ENCODE assay signal across 13 cellular contexts in the genomic region with DNA sequence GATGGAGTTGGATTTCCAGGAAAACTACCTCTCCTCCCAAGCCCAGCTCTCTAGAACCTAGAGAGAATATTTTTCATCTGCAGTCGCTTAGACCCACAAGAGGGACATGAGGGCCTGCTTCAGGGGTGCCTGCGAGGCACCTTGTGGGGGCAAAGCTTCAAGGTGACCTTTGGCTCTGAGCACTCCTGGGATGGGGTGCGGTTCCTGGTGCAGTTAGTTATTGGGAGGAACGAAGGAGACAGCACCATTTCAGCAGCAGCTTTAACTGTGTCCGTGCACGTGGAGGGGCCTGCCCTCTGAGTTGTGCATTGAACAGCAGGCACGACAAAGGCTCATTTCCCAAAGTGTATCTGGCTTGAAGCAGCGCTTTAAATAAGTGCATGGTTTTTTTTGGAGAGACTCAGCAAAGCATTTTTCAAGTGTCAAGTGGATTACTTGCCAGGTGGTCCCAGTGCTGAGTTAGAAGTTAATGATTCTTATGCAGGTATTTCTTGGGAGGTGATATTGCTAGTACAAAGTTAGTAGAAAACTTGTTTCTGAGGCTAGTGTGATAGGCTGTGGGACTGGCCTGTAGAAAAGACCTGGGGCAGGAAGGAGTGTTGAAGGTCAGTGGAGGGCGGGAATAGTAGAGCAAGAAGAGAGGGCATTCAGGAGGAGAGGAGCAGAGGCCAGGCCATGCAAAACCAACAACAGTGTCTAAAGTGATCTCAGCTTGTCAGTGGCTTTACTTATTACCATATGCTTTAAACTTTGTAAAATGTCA. TPM values are rescaled to one million over a fixed set of nuclear protein-coding genes. Genes with fewer than 3 reads are reported as not detected.
A peak's percentile ranks its signal among the peaks of the same experiment; 100 is the strongest.
DNase-seq lines count a peak whose midpoint lies in the region; ATAC-seq and TF ChIP-seq lines count a peak whose summit lies in the region.
"Had no signal": no experiment of that assay in that cellular context is flagged by ENCODE, and none has a peak within 500 bp of the region (broad histone marks: within the 10 kb centered on the region; RNA-seq: fewer than 3 reads in every experiment).

No MANE protein-coding gene starts in this region.

- peaks cover 61% of the 10 kb centered on the region for H3K4me1 Mint-ChIP-seq in WTC11
- H3K4me1 Mint-ChIP-seq in immature natural killer cell, result peaks cover 78 to 85% of the 10 kb centered on the region in 2 donors
- peaks cover 68% of the 10 kb centered on the region for H3K4me1 Mint-ChIP-seq in type B pancreatic cell (ENCODE audit: unreplicated experiment)

- H3K9me3 ChIP-seq in right atrium auricular region, result no peaks in the 10 kb centered on the region
- H3K9me3 ChIP-seq in Peyer's patch, result no peaks in the 10 kb centered on the region
- H3K9me3 ChIP-seq: BE2C had no signal

- H3K27ac Mint-ChIP-seq in WTC11, result peak overlapping the region; percentile 57
- peak overlapping the region; percentile 62 to 98 (median 82) for H3K27ac Mint-ChIP-seq in immature natural killer cell
- peak overlapping the region; percentile 43 for H3K27ac Mint-ChIP-seq in type B pancreatic cell

- TF ChIP-seq CTCF in right atrium auricular region (IDR thresholded peaks at IDR 0.05) (no peak), WTC11 (IDR thresholded peaks at IDR 0.05) (no peak), type B pancreatic cell (conservative IDR thresholded peaks at IDR 0.05) (no peak), Peyer's patch (IDR thresholded peaks at IDR 0.05) (no peak)

- H3K9me3 Mint-ChIP-seq in WTC11 (no peaks in the 10 kb centered on the region), immature natural killer cell (no peaks in the 10 kb centered on the region), type B pancreatic cell (no peaks in the 10 kb centered on the region)

- intact Hi-C loops in left ventricle myocardium superior (cut with micrococcal nuclease), result loop anchor here (10.0 kb wide), 1 partner anchor 62 kb away; no protein-coding TSS in a partner anchor

- H3K4me3 ChIP-seq in right atrium auricular region (no peak overlapping the region), Peyer's patch (no peak overlapping the region)

- no peak for DNase-seq in left ventricle myocardium superior
- no peak for DNase-seq in right atrium auricular region (ENCODE audit: low spot score)
- no peak for DNase-seq in WTC11 (ENCODE audit: low spot score)
- DNase-seq in immature natural killer cell, result no peak
- no peak for DNase-seq in type B pancreatic cell (ENCODE audit: extremely low spot score, unreplicated experiment)
- DNase-seq in Peyer's patch, result no peak
- DNase-seq in NCI-H2081 treated with DMSO at 0.1 percent for 48 hours (lab: John Stamatoyannopoulos, UW), result no peak
- DNase-seq in NCI-H2227 (lab: John Stamatoyannopoulos, UW; ENCODE audit: unreplicated experiment), result no peak
- DNase-seq: BE2C, caudate nucleus, Karpas-422, NCI-H2107, retina had no signal

- TF ChIP-seq POLR2A in Peyer's patch (IDR thresholded peaks at IDR 0.05), result no peak

- H3K27me3 Mint-ChIP-seq in WTC11 (ENCODE audit: low read depth) (no peaks in the 10 kb centered on the region), immature natural killer cell (ENCODE audit: low read depth in 3 of 3) (peaks cover 7 to 23% (median 8%) of the 10 kb centered on the region in 3 donors), type B pancreatic cell (peaks cover 6% of the 10 kb centered on the region)

- peaks cover 0 to 58% of the 10 kb centered on the region in 2 donors for H3K4me1 ChIP-seq in right atrium auricular region
- peaks cover 0 to 38% (median 7%) of the 10 kb centered on the region in 4 donors for H3K4me1 ChIP-seq in Peyer's patch
- H3K4me1 ChIP-seq: BE2C had no signal

- ATAC-seq in left ventricle myocardium superior (peak; percentile 14), WTC11 (peak; percentile 16)

- no peaks in the 10 kb centered on the region for H3K27me3 ChIP-seq in right atrium auricular region
- no peaks in the 10 kb centered on the region for H3K27me3 ChIP-seq in Peyer's patch
- H3K27me3 ChIP-seq: BE2C had no signal

- H3K4me3 Mint-ChIP-seq in WTC11 (no peak overlapping the region), immature natural killer cell (peak overlapping the region; percentile 28 to 98 (median 66)), type B pancreatic cell (peak overlapping the region; percentile 50)

- H3K36me3 Mint-ChIP-seq in WTC11, result no peaks in the 10 kb centered on the region
- peaks cover 0 to 4% (median 0%) of the 10 kb centered on the region in 3 donors for H3K36me3 Mint-ChIP-seq in immature natural killer cell
- H3K36me3 Mint-ChIP-seq in type B pancreatic cell, result peaks cover 9% of the 10 kb centered on the region

- POLR2A ChIA-PET in WTC11 (lab: Charles Lee), result no interaction called here

- H3K36me3 ChIP-seq in right atrium auricular region (no peaks in the 10 kb centered on the region), Peyer's patch (no peaks in the 10 kb centered on the region)
- H3K36me3 ChIP-seq: BE2C had no signal

- no peak overlapping the region for H3K27ac ChIP-seq in right atrium auricular region
- peak overlapping the region in 1 of 4 donors; percentile 4 for H3K27ac ChIP-seq in Peyer's patch

- CTCF ChIA-PET in WTC11 (lab: Charles Lee), result no interaction called here

TF ChIP-seq in WTC11, 78 proteins besides CTCF, POLR2A, EP300 and RAD21:
- TF ChIP-seq EMX1 (CRISPR knock-in tag; IDR thresholded peaks at IDR 0.05) (no peak), GABPB1 (CRISPR knock-in tag; IDR thresholded peaks at IDR 0.05) (0 out of 2 replicates have a peak, but pooled peaks have one; percentile 17), ESRRA (CRISPR knock-in tag; IDR thresholded peaks at IDR 0.05; ENCODE audit: borderline replicate concordance) (peak; percentile 39; the same call in 1 of the 2 replicates), ZBTB21 (CRISPR knock-in tag; IDR thresholded peaks at IDR 0.05; ENCODE audit: borderline replicate concordance) (no peak)

RNA-seq across cellular contexts. Expression of a gene that starts 3.8 kb away (rescaled TPM):
- total RNA-seq in left ventricle myocardium superior, result 68.4 TPM
- 10 to 100 TPM; 47.9 to 48.9 TPM for total RNA-seq in right atrium auricular region
- total RNA-seq in WTC11 (2021), result 59.4 to 75.3 TPM (median 62.3 TPM) in 3 replicates
- 10 to 100 TPM; 17.2 to 54.9 (median 21.4) TPM for polyA plus RNA-seq in immature natural killer cell
- 79.8 and 95.5 TPM in 2 replicates for total RNA-seq in type B pancreatic cell (ENCODE audit: low replicate concordance)
- total RNA-seq in Peyer's patch, result 10 to 100 TPM; 48.7 to 86.5 (median 82.3) TPM
